10 cellular contexts compared by ENCODE assay signal in the genomic region with DNA sequence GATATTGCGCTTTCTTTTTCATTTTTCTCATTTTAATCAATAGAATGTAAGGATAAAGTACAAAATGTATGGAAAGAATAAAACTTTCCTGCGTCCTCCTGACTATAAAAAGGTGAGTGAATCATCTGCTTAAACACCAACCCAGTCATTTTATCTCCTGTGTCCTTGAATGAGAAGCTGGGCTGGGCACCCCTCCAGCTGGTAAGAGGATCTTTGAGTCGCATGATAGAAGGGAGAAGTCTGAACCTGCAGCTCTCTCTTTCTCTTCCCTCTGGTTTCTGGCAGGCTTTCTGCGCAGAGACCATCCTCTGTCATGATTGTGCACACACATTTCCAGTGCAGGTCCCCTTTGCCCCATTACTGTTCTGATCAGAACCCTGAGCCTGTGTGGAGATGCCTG. TPM values are rescaled to one million over a fixed set of nuclear protein-coding genes. Genes with fewer than 3 reads are reported as not detected.
DNase-seq lines count a peak whose midpoint lies in the region; ATAC-seq, FAIRE-seq and TF ChIP-seq lines count a peak whose summit lies in the region.
"Had no signal": no experiment of that assay in that cellular context is flagged by ENCODE, and none has a peak within 500 bp of the region (broad histone marks: within the 10 kb centered on the region; RNA-seq: fewer than 3 reads in every experiment).

No MANE protein-coding gene starts in this region.

- H3K4me3 Mint-ChIP-seq in CD14-positive monocyte: peak overlapping the region; percentile 58 to 82

- peaks cover 0 to 4% (median 0%) of the 10 kb centered on the region in 7 donors for H3K9me3 Mint-ChIP-seq in CD14-positive monocyte

- peak; percentile 46 to 61 (median 48) for ATAC-seq in right lobe of liver
- no peak for ATAC-seq in GM19463 (IDR thresholded peaks at IDR 0.05; ENCODE audit: unreplicated experiment)

- FAIRE-seq in frontal cortex (lab: Jason Lieb, UNC): no peak

- no peaks in the 10 kb centered on the region for H3K36me3 ChIP-seq in adrenal gland (replicated peaks in 1 of 2)
- no peaks in the 10 kb centered on the region for H3K36me3 ChIP-seq in right lobe of liver
- no peaks in the 10 kb centered on the region for H3K36me3 ChIP-seq in effector memory CD4-positive, alpha-beta T cell (ENCODE audit: control insufficient read depth, insufficient read depth, low read length)

- no peaks in the 10 kb centered on the region for H3K36me3 Mint-ChIP-seq in CD14-positive monocyte

- H3K4me3 ChIP-seq in adrenal gland (no peak overlapping the region), right lobe of liver (no peak overlapping the region)
- H3K4me3 ChIP-seq in effector memory CD4-positive, alpha-beta T cell (ENCODE audit: insufficient read depth, low read depth, low read length, poor library complexity, severe bottlenecking): no peak overlapping the region

- H3K27ac ChIP-seq in adrenal gland (peak overlapping the region in 3 of 5 donors; percentile 35 to 53 (median 47)), right lobe of liver (no peak overlapping the region)
- H3K27ac ChIP-seq in effector memory CD4-positive, alpha-beta T cell (ENCODE audit: insufficient read depth, low read length, poor library complexity, severe bottlenecking): no peak overlapping the region
- H3K27ac ChIP-seq: KMS-11 had no signal

- H3K4me1 Mint-ChIP-seq in CD14-positive monocyte: peaks cover 52% of the 10 kb centered on the region

- H3K27ac Mint-ChIP-seq in CD14-positive monocyte: peak overlapping the region; percentile 89 to 100 (median 99)

- no peaks in the 10 kb centered on the region for H3K27me3 ChIP-seq in adrenal gland
- no peaks in the 10 kb centered on the region for H3K27me3 ChIP-seq in right lobe of liver
- H3K27me3 ChIP-seq in effector memory CD4-positive, alpha-beta T cell (replicated peaks; ENCODE audit: control insufficient read depth, insufficient read depth, low read length, poor library complexity, severe bottlenecking): no peaks in the 10 kb centered on the region

- intact Hi-C loops in CD14-positive monocyte (cut with micrococcal nuclease) (no loop called here), adrenal gland (cut with DNase I) (no loop called here), right lobe of liver (cut with DNase I) (no loop called here)

- H3K9me3 ChIP-seq in adrenal gland (replicated peaks in 1 of 3) (no peaks in the 10 kb centered on the region), right lobe of liver (no peaks in the 10 kb centered on the region)
- no peaks in the 10 kb centered on the region for H3K9me3 ChIP-seq in effector memory CD4-positive, alpha-beta T cell (ENCODE audit: control insufficient read depth, low read length)

- DNase-seq in CD14-positive monocyte (ENCODE audit: low spot score) (peak; percentile 66), MV-4-11 (lab: John Stamatoyannopoulos, UW) (peak; percentile 49), adrenal gland (peak; percentile 81 to 94 (median 89)), right lobe of liver (peak; percentile 56 to 72 (median 64)), NCI-H1436 (lab: John Stamatoyannopoulos, UW) (no peak), frontal cortex (ENCODE audit: low spot score in 2 of 2) (no peak)
- DNase-seq in effector memory CD4-positive, alpha-beta T cell: no peak
- DNase-seq: activated gamma-delta T cell treated with Interleukin-2 at 50 U/mL for 16 hours had no signal

- 48 to 57% (median 52%) methylated on average over 4 of the region's 4 CpGs for WGBS in adrenal gland, 4 donors
- 42% methylated on average over 4 of the region's 4 CpGs for WGBS in right lobe of liver (ENCODE audit: insufficient coverage, low coverage, low lambda C conversion rate, missing lambda C conversion rate)

- TF ChIP-seq POLR2A in adrenal gland (IDR thresholded peaks at IDR 0.05) (no peak), right lobe of liver (IDR thresholded peaks at IDR 0.05) (no peak)

- TF ChIP-seq CTCF in CD14-positive monocyte (IDR thresholded peaks at IDR 0.05): no peak
- TF ChIP-seq CTCF in adrenal gland (IDR thresholded peaks at IDR 0.05): no peak
- TF ChIP-seq CTCF in right lobe of liver (IDR thresholded peaks at IDR 0.05): no peak

- H3K4me1 ChIP-seq in adrenal gland (replicated peaks in 1 of 2) (peaks cover 23 to 27% of the 10 kb centered on the region in 2 donors), right lobe of liver (peaks cover 0 to 18% (median 5%) of the 10 kb centered on the region in 4 donors)
- peaks cover 9% of the 10 kb centered on the region for H3K4me1 ChIP-seq in effector memory CD4-positive, alpha-beta T cell (ENCODE audit: control insufficient read depth, insufficient read depth, low read length, poor library complexity, severe bottlenecking)

- H3K27me3 Mint-ChIP-seq in CD14-positive monocyte (ENCODE audit: low read depth in 3 of 3): peaks cover 0 to 4% (median 0%) of the 10 kb centered on the region in 3 donors

RNA-seq across cellular contexts. Expression of a gene that starts 28.3 kb away (rescaled TPM):
- polyA plus RNA-seq in CD14-positive monocyte: 100 to 1,000 TPM; 102 to 118 TPM
- total RNA-seq in adrenal gland: 10 to 100 TPM; 23.9 to 70.2 (median 55.5) TPM
- 10 to 100 TPM; 22.8 to 60.0 (median 31.1) TPM for polyA plus RNA-seq in adrenal gland
- 10 to 100 TPM; 10.6 to 25.3 (median 18.6) TPM for total RNA-seq in right lobe of liver
- 57.1 TPM for total RNA-seq in frontal cortex

Comparison
In these comparisons a context has a peak if more than half of its experiments do, and no peak if none do; other contexts are left out.
1. DNase-seq: peak in CD14-positive monocyte (single experiment), MV-4-11 (single experiment), adrenal gland (7 of 7) and right lobe of liver (3 of 3); none in NCI-H1436 (single experiment), effector memory CD4-positive, alpha-beta T cell (0 of 3) and frontal cortex (0 of 2).
2. H3K27ac ChIP-seq: peak in adrenal gland (3 of 5); none in right lobe of liver (0 of 3) and effector memory CD4-positive, alpha-beta T cell (single experiment).